8 cellular contexts compared by ENCODE assay signal in the genomic region with DNA sequence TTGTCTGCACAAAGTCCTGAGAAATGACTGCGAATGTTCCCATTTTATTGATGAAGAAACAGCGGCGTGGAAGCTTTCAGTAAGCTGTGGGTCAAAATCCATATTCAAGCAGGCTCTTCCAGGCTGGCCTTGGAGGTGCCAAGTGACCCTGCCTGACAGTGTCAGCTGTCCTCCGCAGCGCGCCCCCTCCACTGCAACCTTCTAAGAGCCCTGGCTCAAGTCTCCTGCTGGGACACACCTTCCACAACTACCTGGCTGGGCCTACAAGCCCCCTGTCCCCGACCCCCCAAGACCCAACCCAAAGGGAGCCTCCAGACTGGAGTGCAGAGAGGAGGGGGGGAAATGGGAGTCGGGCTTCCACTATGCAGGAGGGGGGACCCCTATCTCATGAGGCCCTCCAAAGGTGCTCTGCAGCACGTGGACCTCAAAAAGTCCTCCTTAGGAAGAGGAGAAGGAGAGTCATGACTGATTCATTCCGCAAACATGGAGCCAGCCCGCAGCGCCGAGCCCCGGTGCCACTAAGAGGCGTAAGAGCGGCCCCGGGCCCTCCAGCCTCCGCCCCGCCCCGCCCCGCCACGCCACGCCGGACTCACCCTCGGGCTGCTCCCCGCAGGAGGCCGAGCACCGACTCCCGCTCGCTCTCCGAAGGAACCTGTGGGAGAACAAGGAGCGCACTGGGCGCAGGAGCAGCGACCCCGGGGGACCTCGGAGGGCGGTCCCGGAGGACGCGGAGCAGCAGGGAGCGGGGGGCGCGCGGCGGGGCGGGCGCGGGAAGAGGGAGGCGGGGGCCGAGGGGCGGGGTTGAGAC. TPM values are rescaled to one million over a fixed set of nuclear protein-coding genes. Genes with fewer than 3 reads are reported as not detected.
DNase-seq lines count a peak whose midpoint lies in the region; ATAC-seq and TF ChIP-seq lines count a peak whose summit lies in the region.

No MANE protein-coding gene starts in this region.

- intact Hi-C loops in PC-9 (cut with micrococcal nuclease; ENCODE audit: unreplicated experiment) = no loop called here

- H3K4me2 ChIP-seq in PC-9 = peak overlapping the region; percentile 84

- H3K27ac ChIP-seq in PC-9 = 0 out of 2 replicates have a peak overlapping the region, but pooled peaks have one; percentile 30

- DNase-seq in T-helper 2 cell treated with Interferon-gamma antibody and Interleukin-4, amounts not matched to agents 5 μg/mL and 100 μg/mL, for 36 hours (ENCODE audit: low spot score) = no peak
- DNase-seq in T-helper 2 cell (no peak), PC-9 (peak; percentile 57 to 75), T47D (ENCODE audit: low read depth in 1 of 2, low spot score in 1 of 2) (peak; percentile 74 to 91), islet precursor cell (peak; percentile 85), cortex of kidney (lab: John Stamatoyannopoulos, UW) (no peak)
- peak in 2 of 3 donors; percentile 7 to 11 for DNase-seq in stimulated activated CD4-positive, alpha-beta T cell treated with anti-CD3 and anti-CD28 coated beads, Interleukin-12 subunit alpha, Interleukin-12 subunit beta, amount 100 ng/mL, for 48 hours (ENCODE audit: low read depth in 2 of 3, low spot score in 1 of 3)

- no peaks in the 10 kb centered on the region for H4K20me1 ChIP-seq in PC-9 (ENCODE audit: insufficient read depth)

- H3K4me3 Mint-ChIP-seq in T-helper 2 cell treated with Interferon-gamma antibody and Interleukin-4, amounts not matched to agents 5 μg/mL and 100 μg/mL, for 36 hours = peak overlapping the region; percentile 67

- H3K27me3 ChIP-seq in PC-9 (ENCODE audit: insufficient read depth, low read depth) = no peaks in the 10 kb centered on the region

- in situ Hi-C loops in T47D (cut with HindIII; ENCODE audit: low pct_unique_long_range_greater_than_20kb, low sequenced_read_pairs) = no loop called here

- peak overlapping the region; percentile 60 for H3K4me3 ChIP-seq in PC-9

- peak overlapping the region; percentile 65; the same call in 1 of the 2 replicates for H2AFZ ChIP-seq in PC-9

- peaks cover 10% of the 10 kb centered on the region for H3K4me1 ChIP-seq in PC-9 (replicated peaks; ENCODE audit: insufficient read depth)

- CTCF ChIA-PET in PC-9 (lab: Charles Lee) = no interaction called here

- no peaks in the 10 kb centered on the region for H3K9me3 ChIP-seq in PC-9 (ENCODE audit: insufficient read depth, low read depth)

- BruUV-seq in PC-9 (replicated peaks; lab: Mats Ljungman, UMichigan) = TSS peak; percentile 39

- POLR2A ChIA-PET in PC-9 (lab: Charles Lee; ENCODE audit: unreplicated experiment) = interaction anchor here (0.5 to 0.6 kb wide), 2 partner anchors 105 to 496 kb away, joined by 5 to 13 read pairs; no protein-coding TSS in a partner anchor

- H3K4me1 Mint-ChIP-seq in T-helper 2 cell treated with Interferon-gamma antibody and Interleukin-4, amounts not matched to agents 5 μg/mL and 100 μg/mL, for 36 hours (ENCODE audit: low read depth) = peaks cover 8% of the 10 kb centered on the region

- H3K36me3 ChIP-seq in PC-9 (ENCODE audit: low read depth) = peaks cover 7% of the 10 kb centered on the region; the same call in 1 of the 2 replicates

- no peaks in the 10 kb centered on the region for H3K9me2 ChIP-seq in PC-9 (ENCODE audit: insufficient read depth)

- peaks cover 56% of the 10 kb centered on the region for H3K27me3 Mint-ChIP-seq in T-helper 2 cell treated with Interferon-gamma antibody and Interleukin-4, amounts not matched to agents 5 μg/mL and 100 μg/mL, for 36 hours (ENCODE audit: low read depth)

- no peak for ATAC-seq in GM21619 (IDR thresholded peaks at IDR 0.05; ENCODE audit: unreplicated experiment)

- H3F3A ChIP-seq in PC-9 (ENCODE audit: insufficient read depth, low read depth) = peaks cover 12% of the 10 kb centered on the region; the same call in 1 of the 2 replicates

- no peak for TF ChIP-seq CTCF in PC-9 (conservative IDR thresholded peaks at IDR 0.05)

- no peak overlapping the region for H3K27ac Mint-ChIP-seq in T-helper 2 cell treated with Interferon-gamma antibody and Interleukin-4, amounts not matched to agents 5 μg/mL and 100 μg/mL, for 36 hours

- H3K9me3 Mint-ChIP-seq in T-helper 2 cell treated with Interferon-gamma antibody and Interleukin-4, amounts not matched to agents 5 μg/mL and 100 μg/mL, for 36 hours = no peaks in the 10 kb centered on the region

- peaks cover 8% of the 10 kb centered on the region; the same call in 1 of the 2 replicates for H3K79me2 ChIP-seq in PC-9 (ENCODE audit: low read depth)

- no peaks in the 10 kb centered on the region for H3K36me3 Mint-ChIP-seq in T-helper 2 cell treated with Interferon-gamma antibody and Interleukin-4, amounts not matched to agents 5 μg/mL and 100 μg/mL, for 36 hours (ENCODE audit: low read depth)

RNA-seq across cellular contexts. Expression of gene MPP3, which starts 0.6 kb away (rescaled TPM):
- 17.4 and 22.0 TPM in 2 replicates for total RNA-seq in PC-9 (2021)

RNA-seq across cellular contexts. Expression of gene CD300LG, which starts 14.6 kb away (rescaled TPM):
- not detected in 2 replicates for total RNA-seq in PC-9 (2021)

RNA-seq across cellular contexts. Expression of gene CFAP97D1, which starts 52.1 kb away (rescaled TPM):
- not detected in 2 replicates for total RNA-seq in PC-9 (2021)

RNA-seq across cellular contexts. Expression of gene DUSP3, which starts 53.6 kb away (rescaled TPM):
- total RNA-seq in PC-9 (2021) = 37.2 and 38.4 TPM in 2 replicates

Comparison
In these comparisons a context has a peak if more than half of its experiments do, and no peak if none do; other contexts are left out.
1. DNase-seq: peak in PC-9 (2 of 2), T47D (2 of 2), islet precursor cell (single experiment) and stimulated activated CD4-positive, alpha-beta T cell treated with anti-CD3 and anti-CD28 coated beads, Interleukin-12 subunit alpha, Interleukin-12 subunit beta, amount 100 ng/mL, for 48 hours (2 of 3); none in T-helper 2 cell treated with Interferon-gamma antibody and Interleukin-4, amounts not matched to agents 5 μg/mL and 100 μg/mL, for 36 hours (single experiment), T-helper 2 cell (0 of 5) and cortex of kidney (single experiment).